In genomic region chr1:248873993-248874671, GRCh38 we compare ENCODE assay signal across 7 cellular contexts.
DNase-seq lines count a peak whose midpoint lies in the region; ATAC-seq lines count a peak whose summit lies in the region.

No MANE protein-coding gene starts in this region.

- ATAC-seq in GM18873 (IDR thresholded peaks at IDR 0.05; ENCODE audit: low FRiP score, unreplicated experiment) (peak; percentile 53), HG03159 (IDR thresholded peaks at IDR 0.05; ENCODE audit: unreplicated experiment) (peak; percentile 63)
- peak; percentile 66 to 75 for ATAC-seq in activated CD4-positive, CD25-positive, alpha-beta regulatory T cell treated with anti-CD3 and anti-CD28 coated beads, Interleukin-2, amount 50 U/mL, for 24 hours

- DNase-seq in NCI-H226 (peak; percentile 79), cerebellar nuclear complex (lab: John Stamatoyannopoulos, UW) (peak; percentile 57 to 89), left kidney (ENCODE audit: low read depth, low spot score) (peak; percentile 94)
- peak; percentile 54 to 78 (median 72) for DNase-seq in stimulated activated CD4-positive, alpha-beta T cell treated with anti-CD3 and anti-CD28 coated beads, Interleukin-1b, Interleukin-23, amount 100 ng/mL, for 24 hours (ENCODE audit: low read depth in 4 of 4, low spot score in 1 of 4)

Comparison
In these comparisons a context has a peak if more than half of its experiments do, and no peak if none do; other contexts are left out.
1. Peak in every context shown above with its lines: DNase-seq and ATAC-seq.